ENCODE assay signal across 8 cellular contexts in genomic region chr15:59371458-59372351, GRCh38. TPM values are rescaled to one million over a fixed set of nuclear protein-coding genes. Genes with fewer than 3 reads are reported as not detected.
A peak's percentile ranks its signal among the peaks of the same experiment; 100 is the strongest.
DNase-seq lines count a peak whose midpoint lies in the region; ATAC-seq and TF ChIP-seq lines count a peak whose summit lies in the region.

No MANE protein-coding gene starts in this region.

- no peaks in the 10 kb centered on the region for H3K9me3 ChIP-seq in endocrine pancreas (ENCODE audit: control insufficient read depth, low read length)
- no peaks in the 10 kb centered on the region for H3K9me3 ChIP-seq in upper lobe of left lung

- H3K27me3 ChIP-seq in endocrine pancreas (ENCODE audit: control insufficient read depth, insufficient read depth, low read length): no peaks in the 10 kb centered on the region
- no peaks in the 10 kb centered on the region for H3K27me3 ChIP-seq in upper lobe of left lung

- H3K27me3 Mint-ChIP-seq in activated CD4-positive, alpha-beta T cell treated with anti-CD3 and anti-CD28 coated beads, Interleukin-2, amount 10 ng/mL, durations not matched to agents 24 days and 14 days: peaks cover 36% of the 10 kb centered on the region

- peak; percentile 81 for DNase-seq in activated CD4-positive, alpha-beta T cell treated with anti-CD3 and anti-CD28 coated beads, Interleukin-2, amount 10 ng/mL, durations not matched to agents 24 days and 14 days
- DNase-seq in activated CD4-positive, alpha-beta T cell treated with anti-CD3 and anti-CD28 coated beads, Interleukin-2, amount 50 U/mL, for 4 hours: no peak
- DNase-seq in midbrain (lab: John Stamatoyannopoulos, UW) (peak; percentile 51), upper lobe of left lung (peak; percentile 42 to 92), NK-92 (lab: John Stamatoyannopoulos, UW; ENCODE audit: unreplicated experiment) (no peak)

- H3K4me3 Mint-ChIP-seq in activated CD4-positive, alpha-beta T cell treated with anti-CD3 and anti-CD28 coated beads, Interleukin-2, amount 10 ng/mL, durations not matched to agents 24 days and 14 days: peak overlapping the region; percentile 98

- H3K4me1 ChIP-seq in endocrine pancreas (ENCODE audit: control insufficient read depth, insufficient read depth, low read length): no peaks in the 10 kb centered on the region
- H3K4me1 ChIP-seq in upper lobe of left lung: peaks cover 9 to 21% (median 14%) of the 10 kb centered on the region in 4 donors

- peaks cover 39% of the 10 kb centered on the region for H3K4me1 Mint-ChIP-seq in activated CD4-positive, alpha-beta T cell treated with anti-CD3 and anti-CD28 coated beads, Interleukin-2, amount 10 ng/mL, durations not matched to agents 24 days and 14 days

- TF ChIP-seq EP300 in upper lobe of left lung (IDR thresholded peaks at IDR 0.05): no peak

- peak overlapping the region; percentile 71 for H3K9ac ChIP-seq in endocrine pancreas (ENCODE audit: control insufficient read depth, insufficient read depth, low read length)

- H3K27ac ChIP-seq in upper lobe of left lung: peak overlapping the region; percentile 86 to 97 (median 90)

- intact Hi-C loops in activated CD4-positive, alpha-beta T cell treated with anti-CD3 and anti-CD28 coated beads, Interleukin-2, amount 10 ng/mL, durations not matched to agents 24 days and 14 days (cut with micrococcal nuclease): loop anchor here (5.0 kb wide), 3 partner anchors 69 to 384 kb away; partner anchors contain the start of gene RNF111

- H3K36me3 Mint-ChIP-seq in activated CD4-positive, alpha-beta T cell treated with anti-CD3 and anti-CD28 coated beads, Interleukin-2, amount 10 ng/mL, durations not matched to agents 24 days and 14 days (ENCODE audit: low read depth): peaks cover 6% of the 10 kb centered on the region

- no peak for TF ChIP-seq POLR2A in upper lobe of left lung (IDR thresholded peaks at IDR 0.05)

- H3K36me3 ChIP-seq in endocrine pancreas (ENCODE audit: control insufficient read depth, insufficient read depth, low read length) (no peaks in the 10 kb centered on the region), upper lobe of left lung (no peaks in the 10 kb centered on the region)

- H3K27ac Mint-ChIP-seq in activated CD4-positive, alpha-beta T cell treated with anti-CD3 and anti-CD28 coated beads, Interleukin-2, amount 10 ng/mL, durations not matched to agents 24 days and 14 days: peak overlapping the region; percentile 85

- WGBS in upper lobe of left lung, 2 donors: 3% methylated on average over 16 to 23 of the region's 93 CpGs

- H3K9me3 Mint-ChIP-seq in activated CD4-positive, alpha-beta T cell treated with anti-CD3 and anti-CD28 coated beads, Interleukin-2, amount 10 ng/mL, durations not matched to agents 24 days and 14 days: no peaks in the 10 kb centered on the region

- H3K4me3 ChIP-seq in endocrine pancreas (ENCODE audit: control insufficient read depth, insufficient read depth, low read length) (peak overlapping the region; percentile 83), upper lobe of left lung (peak overlapping the region; percentile 83 to 92 (median 88))

- peak in 1 of 6 experiments; percentile 6 for TF ChIP-seq CTCF in upper lobe of left lung (IDR thresholded peaks at IDR 0.05)

- ATAC-seq in HG02885 (IDR thresholded peaks at IDR 0.05; ENCODE audit: poor library complexity, unreplicated experiment) (peak; percentile 34), SK-N-SH treated with all-trans-retinoic acid at 6 μM for 48 hours (peak; percentile 31), upper lobe of left lung (ENCODE audit: low FRiP score in 2 of 2) (peak; percentile 64 to 67)

TF ChIP-seq in SK-N-SH treated with all-trans-retinoic acid at 6 μM for 48 hours, 23 proteins besides CTCF, POLR2A, EP300 and RAD21:
- no peak for TF ChIP-seq ARNTL (CRISPR knock-in tag; IDR thresholded peaks at IDR 0.05; ENCODE audit: borderline replicate concordance, low read depth)
- TF ChIP-seq OSR1 (CRISPR knock-in tag; IDR thresholded peaks at IDR 0.05): no peak
- TF ChIP-seq ESRRG (CRISPR knock-in tag; IDR thresholded peaks at IDR 0.05): no peak
- TF ChIP-seq ZNF70 (CRISPR knock-in tag; IDR thresholded peaks at IDR 0.05): no peak
- TF ChIP-seq GLIS3 (CRISPR knock-in tag; IDR thresholded peaks at IDR 0.05): no peak
- TF ChIP-seq ZNF8 (CRISPR knock-in tag; IDR thresholded peaks at IDR 0.05): no peak
- no peak for TF ChIP-seq TCF4 (CRISPR knock-in tag; IDR thresholded peaks at IDR 0.05; ENCODE audit: borderline replicate concordance)
- TF ChIP-seq, protein P1, sequence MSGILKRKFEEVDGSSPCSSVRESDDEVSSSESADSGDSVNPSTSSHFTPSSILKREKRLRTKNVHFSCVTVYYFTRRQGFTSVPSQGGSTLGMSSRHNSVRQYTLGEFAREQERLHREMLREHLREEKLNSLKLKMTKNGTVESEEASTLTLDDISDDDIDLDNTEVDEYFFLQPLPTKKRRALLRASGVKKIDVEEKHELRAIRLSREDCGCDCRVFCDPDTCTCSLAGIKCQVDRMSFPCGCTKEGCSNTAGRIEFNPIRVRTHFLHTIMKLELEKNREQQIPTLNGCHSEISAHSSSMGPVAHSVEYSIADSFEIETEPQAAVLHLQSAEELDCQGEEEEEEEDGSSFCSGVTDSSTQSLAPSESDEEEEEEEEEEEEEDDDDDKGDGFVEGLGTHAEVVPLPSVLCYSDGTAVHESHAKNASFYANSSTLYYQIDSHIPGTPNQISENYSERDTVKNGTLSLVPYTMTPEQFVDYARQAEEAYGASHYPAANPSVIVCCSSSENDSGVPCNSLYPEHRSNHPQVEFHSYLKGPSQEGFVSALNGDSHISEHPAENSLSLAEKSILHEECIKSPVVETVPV (CRISPR knock-in tag; IDR thresholded peaks at IDR 0.05): no peak
- no peak for TF ChIP-seq SNAI2 (CRISPR knock-in tag; IDR thresholded peaks at IDR 0.05)
- no peak for TF ChIP-seq ZNF565 (CRISPR knock-in tag; conservative IDR thresholded peaks at IDR 0.05; ENCODE audit: low read depth)

RNA-seq across cellular contexts. Expression of gene MYO1E, which starts 1.0 kb away (rescaled TPM):
- 34.5 and 45.1 TPM in 2 replicates for total RNA-seq in activated CD4-positive, alpha-beta T cell treated with anti-CD3 and anti-CD28 coated beads, Interleukin-2, amount 10 ng/mL, durations not matched to agents 24 days and 14 days
- 100 to 1,000 TPM in 2 of 6 donors, 10 to 100 TPM in 4; 39.7 to 161 (median 71.9) TPM for total RNA-seq in upper lobe of left lung

Comparison
In these comparisons a context has a peak if more than half of its experiments do, and no peak if none do; other contexts are left out.
1. DNase-seq: peak in activated CD4-positive, alpha-beta T cell treated with anti-CD3 and anti-CD28 coated beads, Interleukin-2, amount 10 ng/mL, durations not matched to agents 24 days and 14 days (single experiment), midbrain (single experiment) and upper lobe of left lung (2 of 2); none in activated CD4-positive, alpha-beta T cell treated with anti-CD3 and anti-CD28 coated beads, Interleukin-2, amount 50 U/mL, for 4 hours (0 of 2) and NK-92 (single experiment).
2. Peak in every context shown above with its lines, with median percentiles within 50 percentile points of each other: ATAC-seq.